8 cellular contexts compared by ENCODE assay signal in the genomic region with DNA sequence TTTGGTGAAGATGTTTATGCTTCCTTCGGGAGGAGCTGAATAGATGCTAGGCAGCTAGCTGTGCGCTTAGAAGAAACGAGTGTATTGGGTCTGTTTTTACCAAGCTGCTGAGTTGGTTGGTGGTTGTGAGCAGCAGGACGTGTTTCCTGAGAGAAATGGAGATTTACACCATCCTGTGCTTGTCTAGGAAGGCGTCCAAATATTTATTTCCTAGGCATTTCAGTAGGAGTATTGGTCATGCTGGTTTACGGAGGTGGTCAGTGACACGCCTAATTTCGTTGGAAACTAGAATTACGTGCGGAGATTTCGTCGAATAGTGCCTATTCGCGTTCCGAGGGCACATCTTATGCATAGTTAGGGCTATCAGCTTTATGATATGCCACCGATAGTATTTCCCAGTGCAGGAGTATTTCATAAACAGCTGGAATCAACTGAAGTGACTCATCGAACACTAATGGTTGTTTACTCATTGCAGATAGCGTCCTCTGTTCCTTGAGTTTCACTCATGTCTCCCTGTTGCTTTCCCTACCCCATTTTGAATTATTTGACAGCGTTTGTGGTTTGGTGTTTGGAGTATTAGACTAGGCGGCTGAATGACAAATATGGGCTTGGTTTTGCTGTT. TPM values are rescaled to one million over a fixed set of nuclear protein-coding genes. Genes with fewer than 3 reads are reported as not detected.
DNase-seq lines count a peak whose midpoint lies in the region; ATAC-seq and TF ChIP-seq lines count a peak whose summit lies in the region.

No MANE protein-coding gene starts in this region.

- no peak for TF ChIP-seq CTCF in CD8-positive, alpha-beta T cell (IDR thresholded peaks at IDR 0.05)
- TF ChIP-seq CTCF in nephron (IDR thresholded peaks at IDR 0.05; ENCODE audit: unreplicated experiment in 3 of 3) = no peak

- intact Hi-C loops in CD8-positive, alpha-beta T cell (cut with DNase I, micrococcal nuclease) = loop anchor here in 1 of 2 experiments (1.0 kb wide), 1 partner anchor 86 kb away; a partner anchor contains a TSS

- peaks cover 46% of the 10 kb centered on the region for H3K4me1 Mint-ChIP-seq in CD8-positive, alpha-beta T cell (ENCODE audit: low read depth)
- H3K4me1 Mint-ChIP-seq in T-helper 1 cell treated with Interleukin-12 subunit alpha and Interleukin-12 subunit beta and Interleukin-4 antibody, amounts not matched to agents 30 μg/mL and 1 μg/mL, for 36 hours (ENCODE audit: low read depth) = peaks cover 32% of the 10 kb centered on the region
- peaks cover 18% of the 10 kb centered on the region for H3K4me1 Mint-ChIP-seq in nephron

- peaks cover 25% of the 10 kb centered on the region for H3K36me3 Mint-ChIP-seq in CD8-positive, alpha-beta T cell
- H3K36me3 Mint-ChIP-seq in T-helper 1 cell treated with Interleukin-12 subunit alpha and Interleukin-12 subunit beta and Interleukin-4 antibody, amounts not matched to agents 30 μg/mL and 1 μg/mL, for 36 hours (ENCODE audit: low read depth) = peaks cover 13% of the 10 kb centered on the region
- H3K36me3 Mint-ChIP-seq in nephron (ENCODE audit: low read depth) = peaks cover 3% of the 10 kb centered on the region

- CTCF ChIA-PET in CD8-positive, alpha-beta T cell (lab: Charles Lee) = interaction anchor here (0.8 to 1.9 kb wide), 4 partner anchors 9 to 176 kb away, joined by 3 to 14 read pairs (median 4); a partner anchor contains a TSS

- H3K4me3 ChIP-seq in CD8-positive, alpha-beta T cell (ENCODE audit: low read depth, low read length) = peak overlapping the region; percentile 64
- H3K4me3 ChIP-seq in esophagus (ENCODE audit: low read depth in 1 of 2, low read length in 2 of 2) = peak overlapping the region; percentile 72 to 92

- ATAC-seq in CD8-positive, alpha-beta T cell = peak; percentile 21
- peak; percentile 12 for ATAC-seq in GM19351 (IDR thresholded peaks at IDR 0.05; ENCODE audit: unreplicated experiment)

- H3K27ac Mint-ChIP-seq in CD8-positive, alpha-beta T cell = peak overlapping the region; percentile 98
- H3K27ac Mint-ChIP-seq in T-helper 1 cell treated with Interleukin-12 subunit alpha and Interleukin-12 subunit beta and Interleukin-4 antibody, amounts not matched to agents 30 μg/mL and 1 μg/mL, for 36 hours = peak overlapping the region; percentile 95
- peak overlapping the region; percentile 93 to 99 (median 95) for H3K27ac Mint-ChIP-seq in nephron

- peaks cover 32% of the 10 kb centered on the region for H3K4me1 ChIP-seq in CD8-positive, alpha-beta T cell (ENCODE audit: insufficient read depth, low read length)
- H3K4me1 ChIP-seq in esophagus (ENCODE audit: control insufficient read depth in 2 of 2, insufficient read depth in 2 of 2, low read length in 1 of 2) = peaks cover 0 to 4% of the 10 kb centered on the region in 2 donors

- peak overlapping the region; percentile 92 for H3K4me3 Mint-ChIP-seq in CD8-positive, alpha-beta T cell
- H3K4me3 Mint-ChIP-seq in T-helper 1 cell treated with Interleukin-12 subunit alpha and Interleukin-12 subunit beta and Interleukin-4 antibody, amounts not matched to agents 30 μg/mL and 1 μg/mL, for 36 hours = peak overlapping the region; percentile 88
- H3K4me3 Mint-ChIP-seq in nephron = peak overlapping the region; percentile 87 to 96 (median 90)

- no peaks in the 10 kb centered on the region for H3K36me3 ChIP-seq in CD8-positive, alpha-beta T cell (ENCODE audit: insufficient read depth, low read length)
- no peaks in the 10 kb centered on the region for H3K36me3 ChIP-seq in esophagus (ENCODE audit: control insufficient read depth in 2 of 2, insufficient read depth in 2 of 2, low read length in 1 of 2)

- POLR2A ChIA-PET in CD8-positive, alpha-beta T cell (lab: Charles Lee) = interaction anchor here (0.9 to 2.8 kb wide), 5 partner anchors 11 to 177 kb away, joined by 4 to 24 read pairs (median 9); a partner anchor contains a TSS

- peak in 1 of 7 experiments; percentile 18 for DNase-seq in CD8-positive, alpha-beta T cell
- DNase-seq in HPDE6-E6E7 (ENCODE audit: extremely low spot score) (peak; percentile 64), NCI-H187 (lab: John Stamatoyannopoulos, UW) (no peak), NCI-H446 treated with DMSO at 0.1 percent for 48 hours (lab: John Stamatoyannopoulos, UW) (no peak)

- WGBS in esophagus, 2 donors = 1% methylated on average over 20 of the region's 20 CpGs

- no peaks in the 10 kb centered on the region for H3K27me3 Mint-ChIP-seq in CD8-positive, alpha-beta T cell (ENCODE audit: low read depth)
- no peaks in the 10 kb centered on the region for H3K27me3 Mint-ChIP-seq in T-helper 1 cell treated with Interleukin-12 subunit alpha and Interleukin-12 subunit beta and Interleukin-4 antibody, amounts not matched to agents 30 μg/mL and 1 μg/mL, for 36 hours (ENCODE audit: low read depth)
- H3K27me3 Mint-ChIP-seq in nephron (ENCODE audit: low read depth) = no peaks in the 10 kb centered on the region

- peak overlapping the region; percentile 93 for H3K27ac ChIP-seq in CD8-positive, alpha-beta T cell (ENCODE audit: low read depth, low read length)
- H3K27ac ChIP-seq in esophagus (ENCODE audit: low read depth in 2 of 2, low read length in 1 of 2) = peak overlapping the region; percentile 89 to 100

- no peaks in the 10 kb centered on the region for H3K9me3 ChIP-seq in CD8-positive, alpha-beta T cell (ENCODE audit: low read length)
- H3K9me3 ChIP-seq in esophagus (ENCODE audit: control insufficient read depth in 2 of 2, insufficient read depth in 1 of 2, low read depth in 1 of 2, low read length in 1 of 2) = no peaks in the 10 kb centered on the region

- no peaks in the 10 kb centered on the region for H3K27me3 ChIP-seq in CD8-positive, alpha-beta T cell (ENCODE audit: insufficient read depth, low read length)
- no peaks in the 10 kb centered on the region for H3K27me3 ChIP-seq in esophagus (ENCODE audit: control insufficient read depth in 1 of 2, insufficient read depth in 2 of 2, low read length in 2 of 2)

- no peaks in the 10 kb centered on the region for H3K9me3 Mint-ChIP-seq in CD8-positive, alpha-beta T cell
- H3K9me3 Mint-ChIP-seq in T-helper 1 cell treated with Interleukin-12 subunit alpha and Interleukin-12 subunit beta and Interleukin-4 antibody, amounts not matched to agents 30 μg/mL and 1 μg/mL, for 36 hours = no peaks in the 10 kb centered on the region
- no peaks in the 10 kb centered on the region for H3K9me3 Mint-ChIP-seq in nephron

RNA-seq across cellular contexts. Expression of a gene that starts 0.8 kb away (rescaled TPM):
- 100 to 1,000 TPM; 139 TPM for total RNA-seq in CD8-positive, alpha-beta T cell
- 10 to 100 TPM; 12.3 to 14.7 TPM for polyA plus RNA-seq in esophagus
